6 cellular contexts compared by ENCODE assay signal in the genomic region with DNA sequence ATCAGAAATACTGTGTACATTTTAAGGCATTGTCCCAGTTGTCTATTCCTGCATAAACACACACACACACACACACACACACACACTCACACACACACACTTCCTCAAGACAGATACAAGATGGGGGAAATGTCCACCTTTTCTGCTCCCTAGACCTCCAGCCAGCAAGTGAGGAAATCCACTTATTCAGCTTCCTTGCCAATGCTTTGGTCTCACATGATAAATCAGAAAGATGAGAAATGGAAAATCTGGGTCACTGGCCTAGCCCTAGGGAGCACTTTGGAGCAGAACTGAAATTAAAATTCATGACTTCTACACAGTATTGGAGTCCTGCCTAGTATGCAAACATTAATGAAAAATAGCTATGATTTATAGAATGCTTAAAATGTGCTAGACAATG. TPM values are rescaled to one million over a fixed set of nuclear protein-coding genes. Genes with fewer than 3 reads are reported as not detected.
A peak's percentile ranks its signal among the peaks of the same experiment; 100 is the strongest.
DNase-seq lines count a peak whose midpoint lies in the region; ATAC-seq and TF ChIP-seq lines count a peak whose summit lies in the region.
"Not testable (repeated sequence)": the region's sequence is repeated elsewhere in the genome, so short reads cannot be mapped to it uniquely, and the experiment has no call there.

No MANE protein-coding gene starts in this region.

- intact Hi-C loops in Right ventricle myocardium superior (cut with DNase I); left ventricle myocardium superior (cut with micrococcal nuclease); psoas muscle (cut with DNase I); aorta (cut with DNase I): not testable (repeated sequence)

- H3K27ac ChIP-seq in psoas muscle; aorta (ENCODE audit: low read depth in 1 of 2, low read length in 2 of 2): not testable (repeated sequence)

- DNase-seq in activated CD8-positive, alpha-beta memory T cell treated with anti-CD3 and anti-CD28 coated beads for 24 hours = peak; percentile 1
- DNase-seq in Right ventricle myocardium superior; left ventricle myocardium superior; psoas muscle; stimulated activated naive CD8-positive, alpha-beta T cell treated with anti-CD3 and anti-CD28 coated beads, Interleukin-15, Interleukin-2, amounts not matched to agents 100 U/mL and 50 U/mL, for 24 hours; aorta: not testable (repeated sequence)

- not testable (repeated sequence) for H3K4me3 ChIP-seq in psoas muscle; aorta (ENCODE audit: low read length in 2 of 2)

- H3K36me3 ChIP-seq in psoas muscle (ENCODE audit: insufficient read depth in 1 of 2, low read depth in 1 of 2); aorta (ENCODE audit: control insufficient read depth in 1 of 2, insufficient read depth in 2 of 2, low read length in 1 of 2): not testable (repeated sequence)

- TF ChIP-seq CTCF in psoas muscle (IDR thresholded peaks at IDR 0.05) = not testable (repeated sequence)

- ATAC-seq in Right ventricle myocardium superior (ENCODE audit: poor library complexity) (peak; percentile 47), left ventricle myocardium superior (peak; percentile 62), psoas muscle (peak; percentile 24 to 65 (median 50)), aorta (ENCODE audit: low FRiP score) (peak; percentile 75)
- ATAC-seq in stimulated activated naive CD8-positive, alpha-beta T cell treated with anti-CD3 and anti-CD28 coated beads, Interleukin-15, Interleukin-2, amounts not matched to agents 100 U/mL and 50 U/mL, for 24 hours = peak; percentile 28

- not testable (repeated sequence) for H3K4me1 ChIP-seq in psoas muscle; aorta (ENCODE audit: control insufficient read depth in 1 of 2, insufficient read depth in 2 of 2, low read length in 2 of 2)

- H3K9me3 ChIP-seq in psoas muscle; aorta (ENCODE audit: control insufficient read depth, low read length): not testable (repeated sequence)

- H3K27me3 ChIP-seq in psoas muscle (ENCODE audit: insufficient read depth in 3 of 3, low read length in 2 of 3); aorta (ENCODE audit: control insufficient read depth in 1 of 2, insufficient read depth in 2 of 2, low read length in 1 of 2): not testable (repeated sequence)

RNA-seq across cellular contexts. Expression of a gene that starts 15.3 kb away (rescaled TPM):
- total RNA-seq in Right ventricle myocardium superior (1,574 TPM), left ventricle myocardium superior (1,838 TPM), psoas muscle (1,000 to 10,000 TPM; 1,830 to 3,658 (median 2,938) TPM), aorta (100 to 1,000 TPM; 168 to 339 TPM)
- polyA plus RNA-seq in psoas muscle (1,000 to 10,000 TPM in 2 of 3 donors, 100 to 1,000 TPM in 1; 368 to 2,569 (median 1,043) TPM), aorta (100 to 1,000 TPM in 1 of 2 donors, 10 to 100 TPM in 1; 70.7 to 107 TPM)
